Comparison of ENCODE assay signal across 8 cellular contexts in genomic region chr5:94908889-94909480, GRCh38.
DNase-seq lines count a peak whose midpoint lies in the region; ATAC-seq, FAIRE-seq and TF ChIP-seq lines count a peak whose summit lies in the region.

No MANE protein-coding gene starts in this region.

- H3K4me1 ChIP-seq in IMR-90 (ENCODE audit: control insufficient read depth, insufficient read depth, low read length) (no peaks in the 10 kb centered on the region), adipocyte (ENCODE audit: control insufficient read depth, insufficient read depth, low read length) (peaks cover 12% of the 10 kb centered on the region)

- no TSS peak for BruUV-seq in IMR-90 (replicated peaks; lab: Mats Ljungman, UMichigan)

- no peak overlapping the region for H3K56ac ChIP-seq in IMR-90 (ENCODE audit: extremely low read depth, insufficient read depth, low read length)

- intact Hi-C loops in IMR-90 (cut with micrococcal nuclease), result loop anchor here (5.0 kb wide), 1 partner anchor 77 kb away; no protein-coding TSS in a partner anchor

- H3K18ac ChIP-seq in IMR-90 (ENCODE audit: low read depth, low read length), result no peak overlapping the region

- POLR2A ChIA-PET in IMR-90 (lab: Charles Lee; ENCODE audit: unreplicated experiment), result no interaction called here

- no peak overlapping the region for H2AK9ac ChIP-seq in IMR-90 (replicated peaks; ENCODE audit: low read depth, low read length, poor library complexity)

- H3K27me3 ChIP-seq in GM06990 (replicated peaks; ENCODE audit: control insufficient read depth, insufficient read depth, low read length) (no peaks in the 10 kb centered on the region), IMR-90 (ENCODE audit: control insufficient read depth, insufficient read depth, low read length) (no peaks in the 10 kb centered on the region), adipocyte (replicated peaks; ENCODE audit: control insufficient read depth, insufficient read depth, low read length) (peaks cover 3% of the 10 kb centered on the region)

- CTCF ChIA-PET in IMR-90 (lab: Yijun Ruan, JAX), result interaction anchor here (1.0 kb wide), 2 partner anchors 13 to 24 kb away, joined by 3 read pairs; no protein-coding TSS in a partner anchor

- H3K4me3 ChIP-seq in GM06990 (replicated peaks; ENCODE audit: low read depth, low read length), result no peak overlapping the region
- H3K4me3 ChIP-seq in IMR-90 (ENCODE audit: insufficient read depth, low read depth, low read length), result no peak overlapping the region
- H3K4me3 ChIP-seq in adipocyte (ENCODE audit: low read length), result no peak overlapping the region

- no peak overlapping the region for H3K14ac ChIP-seq in IMR-90 (replicated peaks; ENCODE audit: low read depth, low read length)

- no peak for TF ChIP-seq POLR2A in IMR-90 (IDR thresholded peaks at IDR 0.05; ENCODE audit: low read depth, low read length)

- in situ Hi-C loops in IMR-90 (cut with MboI; ENCODE audit: low sequenced_read_pairs), result no loop called here

- H3K4ac ChIP-seq in IMR-90 (ENCODE audit: low read depth, low read length), result no peak overlapping the region

- no peak overlapping the region for H3K23ac ChIP-seq in IMR-90 (ENCODE audit: low read depth, low read length)

- H2BK120ac ChIP-seq in IMR-90 (ENCODE audit: low read depth, low read length), result no peak overlapping the region

- FAIRE-seq in islet of Langerhans (lab: Jason Lieb, UNC), result peak; percentile 75

- TF ChIP-seq CTCF in GM06990 (IDR thresholded peaks at IDR 0.05; ENCODE audit: insufficient read depth, low read length, poor library complexity, severe bottlenecking) (peak; percentile 53), IMR-90 (conservative IDR thresholded peaks at IDR 0.05; ENCODE audit: low read depth, low read length) (peak; percentile 62)

- H3K9me1 ChIP-seq in IMR-90 (ENCODE audit: insufficient read depth, low read length), result no peaks in the 10 kb centered on the region

- no peak overlapping the region for H2BK15ac ChIP-seq in IMR-90 (ENCODE audit: low read depth, low read length)

- H2BK5ac ChIP-seq in IMR-90 (ENCODE audit: low read depth, low read length, poor library complexity, severe bottlenecking), result no peak overlapping the region

- H2AK5ac ChIP-seq in IMR-90 (ENCODE audit: low read depth, low read length), result no peak overlapping the region

- H3K27ac ChIP-seq in IMR-90 (ENCODE audit: insufficient read depth, low read length), result no peak overlapping the region

- H3K9ac ChIP-seq in IMR-90 (ENCODE audit: low read depth, low read length) (no peak overlapping the region), adipocyte (ENCODE audit: low read length) (no peak overlapping the region)

- no peak overlapping the region for H4K5ac ChIP-seq in IMR-90 (ENCODE audit: low read depth, low read length)

- dilution Hi-C loops in IMR-90 (cut with HindIII; ENCODE audit: low sequenced_read_pairs, unreplicated experiment), result no loop called here

- peak; percentile 61 for TF ChIP-seq RAD21 in IMR-90 (IDR thresholded peaks at IDR 0.05; ENCODE audit: low read length)

- ATAC-seq in IMR-90 (ENCODE audit: low read depth) (peak; percentile 70), HG02623 (IDR thresholded peaks at IDR 0.05; ENCODE audit: unreplicated experiment) (no peak)

- H4K8ac ChIP-seq in IMR-90 (ENCODE audit: low read depth in 2 of 2, low read length in 2 of 2), result no peak overlapping the region

- no peak overlapping the region for H2AFZ ChIP-seq in IMR-90 (replicated peaks; ENCODE audit: low read length, poor library complexity)

- no peaks in the 10 kb centered on the region for H4K20me1 ChIP-seq in IMR-90 (ENCODE audit: insufficient read depth, low read length)

- H3K4me2 ChIP-seq in IMR-90 (ENCODE audit: low read depth, low read length), result no peak overlapping the region

- WGBS in IMR-90 (ENCODE audit: extremely low coverage in 2 of 2, insufficient read length in 1 of 2), 2 experiments, result no CpG with 5 or more reads among the region's 2 CpGs

- H3K79me1 ChIP-seq in IMR-90 (ENCODE audit: low read depth in 1 of 2, low read length in 2 of 2), result no peaks in the 10 kb centered on the region

- H3K9me3 ChIP-seq in IMR-90 (ENCODE audit: control insufficient read depth, insufficient read depth, low read length) (no peaks in the 10 kb centered on the region), adipocyte (ENCODE audit: control insufficient read depth, low read length) (no peaks in the 10 kb centered on the region)

- H2BK20ac ChIP-seq in IMR-90 (ENCODE audit: low read depth, low read length), result no peak overlapping the region

- H4K91ac ChIP-seq in IMR-90 (ENCODE audit: insufficient read depth, low read depth, low read length), result no peak overlapping the region

- H3K36me3 ChIP-seq in GM06990 (ENCODE audit: control insufficient read depth, insufficient read depth, low read length) (no peaks in the 10 kb centered on the region), IMR-90 (ENCODE audit: control insufficient read depth, insufficient read depth, low read length) (no peaks in the 10 kb centered on the region), adipocyte (ENCODE audit: control insufficient read depth, insufficient read depth, low read length, severe bottlenecking) (peaks cover 47% of the 10 kb centered on the region)

- DNase-seq in AG08395 (ENCODE audit: low spot score) (peak; percentile 26), GM06990 (ENCODE audit: extremely low read depth, insufficient read length) (no peak), IMR-90 (peak; percentile 37), adipocyte (ENCODE audit: low read depth) (peak; percentile 79), HK-2 (ENCODE audit: unreplicated experiment) (no peak)
- DNase-seq in activated CD8-positive, alpha-beta memory T cell treated with anti-CD3 and anti-CD28 coated beads, Interleukin-2, amount 50 U/mL, for 48 hours, result no peak

TF ChIP-seq in IMR-90, 13 proteins besides CTCF, POLR2A, EP300 and RAD21:
- peak; percentile 33; the same call in 1 of the 2 replicates for TF ChIP-seq SMC3 (IDR thresholded peaks at IDR 0.05; ENCODE audit: low read depth, low read length)
- no peak for TF ChIP-seq MAFK (IDR thresholded peaks at IDR 0.05; ENCODE audit: low read depth, low read length)
TF ChIP-seq in IMR-90: peak in this region for 1.

Comparison
In these comparisons a context has a peak if more than half of its experiments do, and no peak if none do; other contexts are left out.
1. DNase-seq: peak in AG08395 (single experiment), IMR-90 (single experiment) and adipocyte (single experiment); none in GM06990 (single experiment), activated CD8-positive, alpha-beta memory T cell treated with anti-CD3 and anti-CD28 coated beads, Interleukin-2, amount 50 U/mL, for 48 hours (single experiment) and HK-2 (single experiment).